Comparison of ENCODE assay signal across 11 cellular contexts in the genomic region with DNA sequence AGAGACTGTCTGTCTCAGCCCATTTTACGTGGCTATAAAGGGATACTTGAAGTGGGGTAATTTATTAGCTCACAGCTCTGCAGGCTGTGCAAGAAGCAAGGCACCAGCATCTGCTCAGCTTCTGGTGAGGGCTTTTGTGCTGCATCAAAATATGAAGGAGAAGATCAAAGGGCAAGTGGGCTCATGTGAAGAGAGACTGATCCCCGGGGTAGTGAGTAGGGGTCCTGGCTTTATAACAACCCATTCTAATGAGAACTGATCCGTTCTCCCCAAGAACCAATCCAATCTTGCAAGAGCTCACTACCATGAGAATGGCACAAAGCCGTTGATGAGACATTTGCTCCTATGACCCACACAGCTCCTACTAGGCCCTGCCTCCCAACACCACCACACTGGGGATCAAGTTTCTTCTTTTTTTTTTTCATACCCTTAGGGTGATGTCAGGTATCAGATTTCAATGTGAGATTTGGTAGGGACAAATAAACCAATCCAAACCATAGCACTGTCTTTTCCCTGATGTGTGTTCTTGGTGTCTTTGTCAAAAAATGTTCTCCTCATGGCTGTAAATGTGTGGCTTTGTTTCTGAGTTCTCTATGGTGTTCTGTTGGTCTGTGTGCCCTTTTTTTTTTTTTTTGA.
DNase-seq lines count a peak whose midpoint lies in the region; ATAC-seq and TF ChIP-seq lines count a peak whose summit lies in the region.
"Had no signal": no experiment of that assay in that cellular context is flagged by ENCODE, and none has a peak within 500 bp of the region (broad histone marks: within the 10 kb centered on the region; RNA-seq: fewer than 3 reads in every experiment).

No MANE protein-coding gene starts in this region.

- peaks cover 8% of the 10 kb centered on the region for H3K4me1 Mint-ChIP-seq in central memory CD8-positive, alpha-beta T cell

- H3K36me3 Mint-ChIP-seq in central memory CD8-positive, alpha-beta T cell (ENCODE audit: insufficient read depth): peaks cover 75% of the 10 kb centered on the region

- peaks cover 6% of the 10 kb centered on the region for H4K20me1 ChIP-seq in osteoblast (ENCODE audit: insufficient read depth, low read length)

- no peak overlapping the region for H3K4me3 ChIP-seq in osteoblast (ENCODE audit: insufficient read depth, low read length)
- no peak overlapping the region for H3K4me3 ChIP-seq in stomach
- H3K4me3 ChIP-seq: tibial nerve had no signal

- H3K27me3 ChIP-seq in osteoblast (ENCODE audit: insufficient read depth, low read length): no peaks in the 10 kb centered on the region
- H3K27me3 ChIP-seq in stomach: no peaks in the 10 kb centered on the region
- H3K27me3 ChIP-seq: tibial nerve had no signal

- ATAC-seq in central memory CD8-positive, alpha-beta T cell (replicated peaks; ENCODE audit: extremely low read depth, poor library complexity, severe bottlenecking): no peak
- no peak for ATAC-seq in HG03354 (IDR thresholded peaks at IDR 0.05; ENCODE audit: poor library complexity, severe bottlenecking, unreplicated experiment)
- no peak for ATAC-seq in HG03521 (IDR thresholded peaks at IDR 0.05; ENCODE audit: unreplicated experiment)

- H3K9me3 Mint-ChIP-seq in central memory CD8-positive, alpha-beta T cell: no peaks in the 10 kb centered on the region

- peak overlapping the region; percentile 24 for H3K4me2 ChIP-seq in osteoblast (ENCODE audit: insufficient read depth, low read length)

- intact Hi-C loops in stomach (cut with DNase I; ENCODE audit: low total_unique reads): no loop called here

- no peak overlapping the region for H3K4me3 Mint-ChIP-seq in central memory CD8-positive, alpha-beta T cell

- no peak for TF ChIP-seq POLR2A in stomach (IDR thresholded peaks at IDR 0.05)

- peak overlapping the region; percentile 16 for H3K27ac Mint-ChIP-seq in central memory CD8-positive, alpha-beta T cell (ENCODE audit: low read depth)

- H2AFZ ChIP-seq in osteoblast (ENCODE audit: low read length): no peak overlapping the region

- no peaks in the 10 kb centered on the region for H3K27me3 Mint-ChIP-seq in central memory CD8-positive, alpha-beta T cell

- H3K27ac ChIP-seq in osteoblast (ENCODE audit: low read depth, low read length) (peak overlapping the region; percentile 56), stomach (no peak overlapping the region)
- H3K27ac ChIP-seq: tibial nerve had no signal

- WGBS in stomach, 5 donors: 82 to 93% (median 88%) methylated on average over 4 of the region's 4 CpGs

- H3K36me3 ChIP-seq in osteoblast (ENCODE audit: insufficient read depth, low read length): peaks cover 70% of the 10 kb centered on the region
- H3K36me3 ChIP-seq in stomach: peaks cover 54 to 100% (median 90%) of the 10 kb centered on the region in 4 donors

- H3K9me3 ChIP-seq in osteoblast (ENCODE audit: low read depth, low read length) (no peaks in the 10 kb centered on the region), stomach (no peaks in the 10 kb centered on the region)
- H3K9me3 ChIP-seq: tibial nerve had no signal

- DNase-seq in ELR (ENCODE audit: low read depth): peak; percentile 68
- DNase-seq in NCI-H2029 treated with DMSO at 0.1 percent for 48 hours (lab: John Stamatoyannopoulos, UW): peak; percentile 9
- no peak for DNase-seq in central memory CD8-positive, alpha-beta T cell (ENCODE audit: low spot score in 2 of 2)
- DNase-seq in osteoblast (ENCODE audit: insufficient read length, low spot score, missing footprints): peak; percentile 39
- DNase-seq in activated CD8-positive, alpha-beta memory T cell treated with anti-CD3 and anti-CD28 coated beads for 24 hours: no peak
- no peak for DNase-seq in stomach
- DNase-seq: NCI-H1092, T1000 had no signal

- no peak for TF ChIP-seq CTCF in osteoblast (IDR thresholded peaks at IDR 0.05; ENCODE audit: extremely low read depth, low read depth, low read length)
- TF ChIP-seq CTCF in stomach (IDR thresholded peaks at IDR 0.05): no peak

- peaks cover 49% of the 10 kb centered on the region for H3K79me2 ChIP-seq in osteoblast (ENCODE audit: insufficient read depth, low read length)

- TF ChIP-seq EP300 in stomach (IDR thresholded peaks at IDR 0.05): no peak

- peaks cover 20% of the 10 kb centered on the region for H3K4me1 ChIP-seq in osteoblast (ENCODE audit: insufficient read depth, low read length)
- no peaks in the 10 kb centered on the region for H3K4me1 ChIP-seq in stomach

Comparison
In these comparisons a context has a peak if more than half of its experiments do, and no peak if none do; other contexts are left out.
1. DNase-seq: peak in ELR (single experiment), NCI-H2029 treated with DMSO at 0.1 percent for 48 hours (single experiment) and osteoblast (single experiment); none in central memory CD8-positive, alpha-beta T cell (0 of 2), activated CD8-positive, alpha-beta memory T cell treated with anti-CD3 and anti-CD28 coated beads for 24 hours (single experiment) and stomach (single experiment).